ENCODE assay signal across 18 cellular contexts in genomic region chr16:67166035-67166882, GRCh38. TPM values are rescaled to one million over a fixed set of nuclear protein-coding genes. Genes with fewer than 3 reads are reported as not detected.
DNase-seq lines count a peak whose midpoint lies in the region; ATAC-seq and TF ChIP-seq lines count a peak whose summit lies in the region.
"Had no signal": no experiment of that assay in that cellular context is flagged by ENCODE, and none has a peak within 500 bp of the region (broad histone marks: within the 10 kb centered on the region; RNA-seq: fewer than 3 reads in every experiment).

No MANE protein-coding gene starts in this region.

- H3K4me3 ChIP-seq in H7 (ENCODE audit: insufficient read depth, low read depth, low read length) (0 out of 2 replicates have a peak overlapping the region, but pooled peaks have one; percentile 33), OCI-LY3 (ENCODE audit: low read length) (peak overlapping the region; percentile 50; the same call in 1 of the 2 replicates), endocrine pancreas (ENCODE audit: control insufficient read depth, insufficient read depth, low read length) (no peak overlapping the region), neuronal stem cell (ENCODE audit: low read length in 2 of 2) (no peak overlapping the region)
- H3K4me3 ChIP-seq: cardiac muscle cell had no signal

- H3K23ac ChIP-seq in neuronal stem cell (ENCODE audit: low read depth, low read length, poor library complexity), result peak overlapping the region; percentile 8

- H3K27ac ChIP-seq in OCI-LY3 (ENCODE audit: low read length) (peak overlapping the region; percentile 45), neuronal stem cell (replicated peaks; ENCODE audit: low read length) (no peak overlapping the region)
- H3K27ac ChIP-seq: cardiac muscle cell, neutrophil had no signal

- no peak overlapping the region for H2BK5ac ChIP-seq in neuronal stem cell (ENCODE audit: low read length)

- peak overlapping the region; percentile 90 for H2BK12ac ChIP-seq in neuronal stem cell (ENCODE audit: low read length)

- H2BK120ac ChIP-seq in neuronal stem cell (ENCODE audit: low read depth, low read length), result no peak overlapping the region

- no peaks in the 10 kb centered on the region for H4K20me1 ChIP-seq in OCI-LY3 (ENCODE audit: insufficient read depth, low read length)

- no peak for TF ChIP-seq CTCF in OCI-LY3 (IDR thresholded peaks at IDR 0.05; ENCODE audit: low read depth, low read length)

- H3K27me3 ChIP-seq in H7 (ENCODE audit: control insufficient read depth, insufficient read depth, low read length) (peaks cover 91% of the 10 kb centered on the region), OCI-LY3 (ENCODE audit: low read depth, low read length) (no peaks in the 10 kb centered on the region), endocrine pancreas (ENCODE audit: control insufficient read depth, insufficient read depth, low read length) (no peaks in the 10 kb centered on the region), neuronal stem cell (ENCODE audit: control insufficient read depth in 3 of 3, insufficient read depth in 3 of 3, low read depth in 1 of 3, low read length in 3 of 3) (peaks cover 69 to 96% (median 81%) of the 10 kb centered on the region in 3 experiments)

- peak overlapping the region; percentile 61 for H3K4me2 ChIP-seq in OCI-LY3 (ENCODE audit: low read length)
- no peak overlapping the region for H3K4me2 ChIP-seq in neuronal stem cell (ENCODE audit: insufficient read depth, low read length, poor library complexity, severe bottlenecking)

- H3K79me1 ChIP-seq in neuronal stem cell (ENCODE audit: low read depth, low read length), result peaks cover 4% of the 10 kb centered on the region

- no peak overlapping the region for H3K14ac ChIP-seq in neuronal stem cell (ENCODE audit: low read length)

- WGBS in neuronal stem cell (ENCODE audit: extremely low coverage in 2 of 2, insufficient read length in 2 of 2, insufficient replicate concordance in 1 of 2), 2 donors, result no CpG with 5 or more reads among the region's 30 CpGs

- peak overlapping the region; percentile 70 for H2AK5ac ChIP-seq in neuronal stem cell (ENCODE audit: low read depth, low read length)

- H3K79me2 ChIP-seq in OCI-LY3 (ENCODE audit: low read length), result 0 out of 2 replicates have a peak, but pooled peaks cover 3% of the 10 kb centered on the region

- H2BK15ac ChIP-seq in neuronal stem cell (ENCODE audit: low read length), result no peak overlapping the region

- H3K18ac ChIP-seq in neuronal stem cell (ENCODE audit: low read length), result no peak overlapping the region

- ATAC-seq in HG03571 (IDR thresholded peaks at IDR 0.05; ENCODE audit: unreplicated experiment), result no peak
- ATAC-seq: HepG2, left lobe of liver had no signal

- DNase-seq in H7 (peak; percentile 63), neuronal stem cell (ENCODE audit: low spot score) (no peak), activated gamma-delta T cell treated with Interleukin-2 at 50 U/mL for 16 hours (no peak), occipital lobe (lab: John Stamatoyannopoulos, UW) (no peak)
- DNase-seq: activated effector memory CD4-positive, alpha-beta T cell treated with Interleukin-2 at 50 U/mL for 16 hours; COR-L47; DMS79 treated with DMSO at 0.1 percent for 48 hours; NCI-H1417; NCI-H2171; NCI-H526; RPMI8226 had no signal

- H3K4me1 ChIP-seq in OCI-LY3 (ENCODE audit: low read length) (peaks cover 48% of the 10 kb centered on the region), endocrine pancreas (ENCODE audit: control insufficient read depth, insufficient read depth, low read length) (no peaks in the 10 kb centered on the region), neuronal stem cell (ENCODE audit: control insufficient read depth in 2 of 2, insufficient read depth in 1 of 2, low read depth in 1 of 2, low read length in 2 of 2) (peaks cover 21 to 25% of the 10 kb centered on the region in 2 donors)

- H4K8ac ChIP-seq in neuronal stem cell (ENCODE audit: low read depth, low read length), result no peak overlapping the region

- no peak overlapping the region for H3K4ac ChIP-seq in neuronal stem cell (ENCODE audit: low read length)

- H4K91ac ChIP-seq in neuronal stem cell (ENCODE audit: low read depth, low read length, poor library complexity), result no peak overlapping the region

- H3K9ac ChIP-seq in OCI-LY3 (ENCODE audit: low read length) (peak overlapping the region; percentile 50; the same call in 1 of the 2 replicates), endocrine pancreas (ENCODE audit: control insufficient read depth, insufficient read depth, low read length) (peak overlapping the region; percentile 31), neuronal stem cell (ENCODE audit: low read depth, low read length, poor library complexity) (no peak overlapping the region)

- H2AFZ ChIP-seq in OCI-LY3 (ENCODE audit: low read depth, low read length) (no peak overlapping the region), neuronal stem cell (ENCODE audit: low read length) (peak overlapping the region; percentile 72)

- H3K36me3 ChIP-seq in H7 (replicated peaks; ENCODE audit: control insufficient read depth, insufficient read depth, low read length) (no peaks in the 10 kb centered on the region), OCI-LY3 (replicated peaks; ENCODE audit: low read depth, low read length) (peaks cover 7% of the 10 kb centered on the region), endocrine pancreas (ENCODE audit: control insufficient read depth, insufficient read depth, low read length) (no peaks in the 10 kb centered on the region), neuronal stem cell (replicated peaks in 1 of 2; ENCODE audit: control insufficient read depth in 2 of 2, insufficient read depth in 2 of 2, low read length in 2 of 2) (no peaks in the 10 kb centered on the region)
- H3K36me3 ChIP-seq: cardiac muscle cell, neutrophil had no signal

- H3K9me3 ChIP-seq in OCI-LY3 (ENCODE audit: insufficient read depth, low read length), result no peaks in the 10 kb centered on the region
- H3K9me3 ChIP-seq in endocrine pancreas (ENCODE audit: control insufficient read depth, low read length), result no peaks in the 10 kb centered on the region
- H3K9me3 ChIP-seq in neuronal stem cell (replicated peaks in 1 of 2; ENCODE audit: control insufficient read depth in 2 of 2, insufficient read depth in 1 of 2, low read depth in 1 of 2, low read length in 2 of 2), result peaks cover 0 to 8% of the 10 kb centered on the region in 2 donors
- H3K9me3 ChIP-seq: neutrophil had no signal

RNA-seq across cellular contexts. Expression of gene HSF4, which starts 1.7 kb away (rescaled TPM):
- 1.6 and 4.0 TPM in 2 replicates for total RNA-seq in H7 (2014; rRNA removed; shearing (Covaris generic))
- polyA plus RNA-seq in neuronal stem cell (2013, experiment 1 of 2), result 0.36 TPM
- 0.48 TPM for polyA plus RNA-seq in neuronal stem cell (2013, experiment 2 of 2)
- total RNA-seq in occipital lobe, result 5.1 TPM

RNA-seq across cellular contexts. Expression of gene NOL3, which starts 4.1 kb away (rescaled TPM):
- 5.3 and 7.4 TPM in 2 replicates for total RNA-seq in H7 (2014; rRNA removed; shearing (Covaris generic))
- 2.7 TPM for polyA plus RNA-seq in neuronal stem cell (2013, experiment 1 of 2)
- 2.2 TPM for polyA plus RNA-seq in neuronal stem cell (2013, experiment 2 of 2)
- 4.1 TPM for total RNA-seq in occipital lobe

RNA-seq across cellular contexts. Expression of gene FBXL8, which starts 6.5 kb away (rescaled TPM):
- total RNA-seq in H7 (2014; rRNA removed; shearing (Covaris generic)), result 0.67 and 0.73 TPM in 2 replicates
- 0.06 TPM for polyA plus RNA-seq in neuronal stem cell (2013, experiment 1 of 2)
- polyA plus RNA-seq in neuronal stem cell (2013, experiment 2 of 2), result 0.10 TPM
- total RNA-seq in occipital lobe, result 2.0 TPM

RNA-seq across cellular contexts. Expression of gene TRADD, which starts 6.5 kb away (rescaled TPM):
- total RNA-seq in H7 (2014; rRNA removed; shearing (Covaris generic)), result 1.3 and 1.8 TPM in 2 replicates
- polyA plus RNA-seq in neuronal stem cell (2013, experiment 1 of 2), result 0.13 TPM
- polyA plus RNA-seq in neuronal stem cell (2013, experiment 2 of 2), result 0.12 TPM
- 1.2 TPM for total RNA-seq in occipital lobe

RNA-seq across cellular contexts. Expression of gene B3GNT9, which starts 15.5 kb away (rescaled TPM):
- total RNA-seq in H7 (2014; rRNA removed; shearing (Covaris generic)), result 7.6 and 8.7 TPM in 2 replicates
- 2.0 TPM for polyA plus RNA-seq in neuronal stem cell (2013, experiment 1 of 2)
- 2.0 TPM for polyA plus RNA-seq in neuronal stem cell (2013, experiment 2 of 2)
- 1.2 TPM for total RNA-seq in occipital lobe

Comparison
In these comparisons a context has a peak if more than half of its experiments do, and no peak if none do; other contexts are left out.
1. H3K4me3 ChIP-seq: peak in H7 (single experiment) and OCI-LY3 (single experiment); none in endocrine pancreas (single experiment) and neuronal stem cell (0 of 2).